15 cellular contexts compared by ENCODE assay signal in the genomic region with DNA sequence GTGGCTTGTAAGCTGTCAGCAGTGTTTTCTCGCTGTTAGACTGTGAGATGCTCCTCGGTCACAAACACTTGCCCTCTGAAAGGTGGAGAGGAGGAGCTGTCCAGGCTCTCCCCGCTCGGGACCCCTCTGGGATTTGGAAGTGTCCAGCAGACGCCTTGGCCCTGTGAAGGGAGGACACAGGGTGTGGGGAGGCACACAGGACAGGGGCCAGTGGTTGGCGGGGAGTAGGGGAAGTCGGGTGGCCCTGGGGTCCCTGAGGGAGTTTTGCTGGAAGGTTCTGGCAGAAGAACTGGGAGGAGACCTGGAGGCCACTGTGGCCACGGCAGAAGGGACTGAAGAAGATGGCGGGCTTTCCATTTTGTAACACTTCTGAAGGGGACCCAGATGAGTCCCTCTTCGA.
"Had no signal": no experiment of that assay in that cellular context is flagged by ENCODE, and none has a peak within 500 bp of the region (broad histone marks: within the 10 kb centered on the region; RNA-seq: fewer than 3 reads in every experiment).

No MANE protein-coding gene starts in this region.

- H3K4me3 ChIP-seq: lung, stomach, testis had no signal

- H3K27ac ChIP-seq: foreskin keratinocyte, stomach, testis had no signal

- H3K27me3 ChIP-seq: foreskin keratinocyte, testis had no signal

- H3K9me3 Mint-ChIP-seq: activated naive CD4-positive, alpha-beta T cell treated with anti-CD3 and anti-CD28 coated beads for 36 hours; T-helper 2 cell treated with Interferon-gamma antibody and Interleukin-4, amounts not matched to agents 5 μg/mL and 100 μg/mL, for 36 hours had no signal

- ATAC-seq: foreskin keratinocyte had no signal

- H3K27ac Mint-ChIP-seq: activated naive CD4-positive, alpha-beta T cell treated with anti-CD3 and anti-CD28 coated beads for 36 hours; T-helper 2 cell treated with Interferon-gamma antibody and Interleukin-4, amounts not matched to agents 5 μg/mL and 100 μg/mL, for 36 hours had no signal

- H3K4me1 ChIP-seq: foreskin keratinocyte, testis had no signal

- DNase-seq: activated CD4-positive, alpha-beta T cell treated with anti-CD3 and anti-CD28 coated beads for 1 hour; activated CD4-positive, alpha-beta T cell treated with anti-CD3 and anti-CD28 coated beads, Interleukin-2, amount 50 U/mL, for 4 hours; activated naive CD4-positive, alpha-beta T cell treated with anti-CD3 and anti-CD28 coated beads for 36 hours; activated T-cell treated with anti-CD3 and anti-CD28 coated beads for 4 hours; central memory CD4-positive, alpha-beta T cell; effector memory CD4-positive, alpha-beta T cell; foreskin keratinocyte; kidney glomerular epithelial cell; midbrain; stimulated activated CD4-positive, alpha-beta T cell treated with anti-CD3 and anti-CD28 coated beads, Interleukin-12 subunit alpha, Interleukin-12 subunit beta, amount 100 ng/mL, for 4 hours; stimulated activated CD4-positive, alpha-beta T cell treated with anti-CD3 and anti-CD28 coated beads, Interleukin-2, amount 100 ng/mL, for 24 hours; stomach; testis had no signal

- H3K9me3 ChIP-seq: stomach, testis had no signal

- H3K4me3 Mint-ChIP-seq: activated naive CD4-positive, alpha-beta T cell treated with anti-CD3 and anti-CD28 coated beads for 36 hours; T-helper 2 cell treated with Interferon-gamma antibody and Interleukin-4, amounts not matched to agents 5 μg/mL and 100 μg/mL, for 36 hours had no signal
